ENCODE assay signal across 18 cellular contexts in genomic region chr7:34838329-34838728, GRCh38.
DNase-seq lines count a peak whose midpoint lies in the region; ATAC-seq, FAIRE-seq and TF ChIP-seq lines count a peak whose summit lies in the region.
"Had no signal": no experiment of that assay in that cellular context is flagged by ENCODE, and none has a peak within 500 bp of the region (broad histone marks: within the 10 kb centered on the region; RNA-seq: fewer than 3 reads in every experiment).

No MANE protein-coding gene starts in this region.

- H3K9me3 Mint-ChIP-seq in brain, result peaks cover 0 to 3% (median 0%) of the 10 kb centered on the region in 5 experiments
- H3K9me3 Mint-ChIP-seq in activated CD4-positive, alpha-beta T cell treated with anti-CD3 and anti-CD28 coated beads, Interleukin-2, amount 10 ng/mL, durations not matched to agents 24 days and 14 days, result no peaks in the 10 kb centered on the region
- H3K9me3 Mint-ChIP-seq: activated CD4-positive, alpha-beta T cell treated with anti-CD3 and anti-CD28 coated beads, Interleukin-2, amount 10 ng/mL, durations not matched to agents 7 days and 5 days had no signal

- DNase-seq in NCI-H146 (lab: John Stamatoyannopoulos, UW), result peak; percentile 13
- no peak for DNase-seq in NCI-H146 treated with DMSO at 0.1 percent for 48 hours (lab: John Stamatoyannopoulos, UW; ENCODE audit: unreplicated experiment)
- peak; percentile 98 for DNase-seq in NCI-H446 treated with DMSO at 0.1 percent for 48 hours (lab: John Stamatoyannopoulos, UW)
- peak; percentile 41 for DNase-seq in urothelium cell line (ENCODE audit: low spot score)
- no peak for DNase-seq in activated CD4-positive, alpha-beta T cell treated with anti-CD3 and anti-CD28 coated beads, Interleukin-2, amount 10 ng/mL, durations not matched to agents 24 days and 14 days
- DNase-seq in left lobe of liver (ENCODE audit: low spot score), result no peak
- DNase-seq: activated CD4-positive, alpha-beta T cell treated with anti-CD3 and anti-CD28 coated beads, Interleukin-2, amount 10 ng/mL, durations not matched to agents 7 days and 5 days; activated naive CD4-positive, alpha-beta T cell treated with Interleukin-2 at 50 U/mL for 16 hours; foreskin melanocyte; left colon; NK-92 treated with Interleukin-12 subunit alpha and Interleukin-12 subunit beta, amount 100 ng/mL, for 24 hours; stimulated activated CD4-positive, alpha-beta T cell treated with anti-CD3 and anti-CD28 coated beads, Interleukin-12 subunit alpha, Interleukin-12 subunit beta, amount 100 ng/mL, for 4 hours had no signal

- FAIRE-seq in urothelium cell line (lab: Jason Lieb, UNC), result no peak
- FAIRE-seq: A204.1 had no signal

- no peaks in the 10 kb centered on the region for H3K36me3 Mint-ChIP-seq in brain
- no peaks in the 10 kb centered on the region for H3K36me3 Mint-ChIP-seq in activated CD4-positive, alpha-beta T cell treated with anti-CD3 and anti-CD28 coated beads, Interleukin-2, amount 10 ng/mL, durations not matched to agents 24 days and 14 days (ENCODE audit: low read depth)
- H3K36me3 Mint-ChIP-seq: neural progenitor cell had no signal

- H3K4me3 Mint-ChIP-seq in brain, result no peak overlapping the region
- H3K4me3 Mint-ChIP-seq in activated CD4-positive, alpha-beta T cell treated with anti-CD3 and anti-CD28 coated beads, Interleukin-2, amount 10 ng/mL, durations not matched to agents 24 days and 14 days, result no peak overlapping the region
- H3K4me3 Mint-ChIP-seq: activated CD4-positive, alpha-beta T cell treated with anti-CD3 and anti-CD28 coated beads, Interleukin-2, amount 10 ng/mL, durations not matched to agents 7 days and 5 days; GM23338; neural progenitor cell had no signal

- peak overlapping the region in 3 of 5 experiments; percentile 5 to 76 (median 70) for H3K27ac Mint-ChIP-seq in brain
- no peak overlapping the region for H3K27ac Mint-ChIP-seq in activated CD4-positive, alpha-beta T cell treated with anti-CD3 and anti-CD28 coated beads, Interleukin-2, amount 10 ng/mL, durations not matched to agents 24 days and 14 days
- H3K27ac Mint-ChIP-seq: activated CD4-positive, alpha-beta T cell treated with anti-CD3 and anti-CD28 coated beads, Interleukin-2, amount 10 ng/mL, durations not matched to agents 7 days and 5 days; GM23338; neural progenitor cell had no signal

- peaks cover 26% of the 10 kb centered on the region for H3K4me1 Mint-ChIP-seq in brain
- no peaks in the 10 kb centered on the region for H3K4me1 Mint-ChIP-seq in activated CD4-positive, alpha-beta T cell treated with anti-CD3 and anti-CD28 coated beads, Interleukin-2, amount 10 ng/mL, durations not matched to agents 24 days and 14 days

- intact Hi-C loops in activated CD4-positive, alpha-beta T cell treated with anti-CD3 and anti-CD28 coated beads, Interleukin-2, amount 10 ng/mL, durations not matched to agents 24 days and 14 days (cut with micrococcal nuclease), result no loop called here

- ATAC-seq in left lobe of liver (no peak), GM19324 (IDR thresholded peaks at IDR 0.05; ENCODE audit: low FRiP score, unreplicated experiment) (no peak)
- ATAC-seq: body of pancreas, GM23338, left colon had no signal

- H3K27me3 Mint-ChIP-seq in brain, result no peaks in the 10 kb centered on the region
- no peaks in the 10 kb centered on the region for H3K27me3 Mint-ChIP-seq in activated CD4-positive, alpha-beta T cell treated with anti-CD3 and anti-CD28 coated beads, Interleukin-2, amount 10 ng/mL, durations not matched to agents 24 days and 14 days

- TF ChIP-seq CTCF in brain (conservative IDR thresholded peaks at IDR 0.05), result no peak

Comparison
In these comparisons a context has a peak if more than half of its experiments do, and no peak if none do; other contexts are left out.
1. DNase-seq: peak in NCI-H146 (single experiment), NCI-H446 treated with DMSO at 0.1 percent for 48 hours (single experiment) and urothelium cell line (single experiment); none in NCI-H146 treated with DMSO at 0.1 percent for 48 hours (single experiment), activated CD4-positive, alpha-beta T cell treated with anti-CD3 and anti-CD28 coated beads, Interleukin-2, amount 10 ng/mL, durations not matched to agents 24 days and 14 days (single experiment) and left lobe of liver (single experiment).